ENCODE assay signal across 14 cellular contexts in the genomic region with DNA sequence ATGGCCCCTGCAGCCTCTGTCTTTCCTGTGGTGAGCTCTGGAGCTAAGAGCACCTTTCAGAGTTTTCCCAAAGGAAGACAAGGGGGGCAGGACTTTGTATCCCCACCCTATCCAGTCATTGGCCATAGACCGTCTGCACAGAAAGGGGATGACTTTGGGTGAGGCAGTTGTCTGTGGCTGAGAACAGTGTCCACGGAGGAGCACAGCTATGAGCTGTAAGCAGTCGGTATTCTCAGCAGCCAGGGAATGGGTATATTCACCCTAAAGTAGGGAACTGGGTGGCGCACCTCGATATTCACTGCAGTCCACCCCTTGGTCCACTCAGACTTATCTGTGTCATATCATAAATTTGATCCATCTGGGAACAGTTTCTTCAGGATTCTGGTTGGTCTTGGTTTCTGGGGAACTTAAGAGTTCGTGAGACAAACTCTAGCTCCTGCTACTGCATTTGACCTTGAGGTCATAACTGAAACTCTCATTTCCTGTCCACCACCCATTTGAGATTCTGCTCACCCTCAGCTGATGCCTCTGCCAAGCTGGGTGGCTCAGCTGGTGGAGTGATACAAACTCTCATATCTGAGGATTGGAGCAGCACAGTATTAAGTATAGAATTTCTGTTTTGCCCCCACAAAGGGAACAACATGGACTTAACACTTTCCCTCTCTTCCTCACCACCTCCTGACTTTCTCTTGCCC. TPM values are rescaled to one million over a fixed set of nuclear protein-coding genes. Genes with fewer than 3 reads are reported as not detected.
DNase-seq lines count a peak whose midpoint lies in the region; ATAC-seq and TF ChIP-seq lines count a peak whose summit lies in the region.
"Had no signal": no experiment of that assay in that cellular context is flagged by ENCODE, and none has a peak within 500 bp of the region (broad histone marks: within the 10 kb centered on the region; RNA-seq: fewer than 3 reads in every experiment).

No MANE protein-coding gene starts in this region.

- peaks cover 1% of the 10 kb centered on the region for H3K9me3 Mint-ChIP-seq in chondrocyte (ENCODE audit: low read depth)
- no peaks in the 10 kb centered on the region for H3K9me3 Mint-ChIP-seq in activated naive CD4-positive, alpha-beta T cell treated with anti-CD3 and anti-CD28 coated beads, Interleukin-2, amount 10 ng/mL, durations not matched to agents 7 days and 5 days
- H3K9me3 Mint-ChIP-seq: GM23338 had no signal

- no peak for TF ChIP-seq CTCF in chondrocyte (IDR thresholded peaks at IDR 0.05)

- no peak overlapping the region for H3K4me3 Mint-ChIP-seq in chondrocyte (ENCODE audit: unreplicated experiment)
- no peak overlapping the region for H3K4me3 Mint-ChIP-seq in activated naive CD4-positive, alpha-beta T cell treated with anti-CD3 and anti-CD28 coated beads, Interleukin-2, amount 10 ng/mL, durations not matched to agents 7 days and 5 days
- H3K4me3 Mint-ChIP-seq: CD8-positive, alpha-beta T cell; GM23338 had no signal

- H3K4me1 Mint-ChIP-seq in chondrocyte (ENCODE audit: low read depth), result peaks cover 50% of the 10 kb centered on the region
- H3K4me1 Mint-ChIP-seq in activated naive CD4-positive, alpha-beta T cell treated with anti-CD3 and anti-CD28 coated beads, Interleukin-2, amount 10 ng/mL, durations not matched to agents 7 days and 5 days, result no peaks in the 10 kb centered on the region

- peak; percentile 95 for ATAC-seq in GM18858 (IDR thresholded peaks at IDR 0.05; ENCODE audit: unreplicated experiment)
- ATAC-seq in GM21619 (IDR thresholded peaks at IDR 0.05; ENCODE audit: unreplicated experiment), result peak; percentile 96
- peak; percentile 90 for ATAC-seq in HG03159 (IDR thresholded peaks at IDR 0.05; ENCODE audit: unreplicated experiment)
- ATAC-seq: CD8-positive, alpha-beta T cell; GM23338 had no signal

- H3K27ac Mint-ChIP-seq in chondrocyte (ENCODE audit: unreplicated experiment), result peak overlapping the region; percentile 43
- no peak overlapping the region for H3K27ac Mint-ChIP-seq in activated naive CD4-positive, alpha-beta T cell treated with anti-CD3 and anti-CD28 coated beads, Interleukin-2, amount 10 ng/mL, durations not matched to agents 7 days and 5 days
- H3K27ac Mint-ChIP-seq: CD8-positive, alpha-beta T cell; GM23338 had no signal

- CTCF ChIA-PET in activated naive CD4-positive, alpha-beta T cell treated with anti-CD3 and anti-CD28 coated beads, Interleukin-2, amount 10 ng/mL, durations not matched to agents 7 days and 5 days (lab: Charles Lee), result no interaction called here

- no peaks in the 10 kb centered on the region for H3K36me3 Mint-ChIP-seq in chondrocyte (ENCODE audit: low read depth)
- no peaks in the 10 kb centered on the region for H3K36me3 Mint-ChIP-seq in activated naive CD4-positive, alpha-beta T cell treated with anti-CD3 and anti-CD28 coated beads, Interleukin-2, amount 10 ng/mL, durations not matched to agents 7 days and 5 days
- H3K36me3 Mint-ChIP-seq: CD8-positive, alpha-beta T cell had no signal

- DNase-seq in chondrocyte (ENCODE audit: low spot score) (no peak), RKO (ENCODE audit: low spot score) (no peak), NCI-H2081 (lab: John Stamatoyannopoulos, UW) (no peak), NCI-H1694 treated with DMSO at 0.1 percent for 48 hours (lab: John Stamatoyannopoulos, UW) (no peak)
- no peak for DNase-seq in activated naive CD4-positive, alpha-beta T cell treated with anti-CD3 and anti-CD28 coated beads, Interleukin-2, amount 10 ng/mL, durations not matched to agents 7 days and 5 days
- DNase-seq: activated CD8-positive, alpha-beta memory T cell treated with anti-CD3 and anti-CD28 coated beads for 24 hours; CD8-positive, alpha-beta T cell; NCI-H2029 treated with DMSO at 0.1 percent for 48 hours; Right ventricle myocardium superior had no signal

- no peaks in the 10 kb centered on the region for H3K27me3 Mint-ChIP-seq in chondrocyte (ENCODE audit: low read depth)
- H3K27me3 Mint-ChIP-seq in activated naive CD4-positive, alpha-beta T cell treated with anti-CD3 and anti-CD28 coated beads, Interleukin-2, amount 10 ng/mL, durations not matched to agents 7 days and 5 days, result no peaks in the 10 kb centered on the region

RNA-seq across cellular contexts. Expression of gene SCG2, which starts 45.2 kb away (rescaled TPM):
- 48.4 to 82.1 TPM (median 81.6 TPM) in 3 replicates for total RNA-seq in chondrocyte
- total RNA-seq: CD8-positive, alpha-beta T cell; lung microvascular endothelial cell; Right ventricle myocardium superior had no signal
